1 cellular context compared by ENCODE assay signal in genomic region chr1:186375152-186375928, GRCh38.
TF ChIP-seq lines count a peak whose summit lies in the region.

ODR4 (plus strand) TSS chr1:186375838; CDS start chr1:186379786, 3,948 bp downstream.
TPR (minus strand) TSS chr1:186375253; CDS start chr1:186375028, 225 bp downstream.

TF ChIP-seq in HepG2, 621 proteins besides CTCF, POLR2A, EP300 and RAD21 (continued from another document and continues in another):
- TF ChIP-seq ZNF318 (CRISPR knock-in tag; IDR thresholded peaks at IDR 0.05) = no peak
- TF ChIP-seq ZNF510 (CRISPR knock-in tag; IDR thresholded peaks at IDR 0.05; ENCODE audit: low read depth) = peak; percentile 48; the same call in 1 of the 2 replicates
- 0 out of 2 replicates have a peak, but pooled peaks have one; percentile 21 for TF ChIP-seq ETV6 (CRISPR knock-in tag; conservative IDR thresholded peaks at IDR 0.05)
- no peak for TF ChIP-seq SIX4 (CRISPR knock-in tag; IDR thresholded peaks at IDR 0.05)
- TF ChIP-seq HOXA3 (CRISPR knock-in tag; IDR thresholded peaks at IDR 0.05) = peak; percentile 92
- TF ChIP-seq ADNP (CRISPR knock-in tag; IDR thresholded peaks at IDR 0.05) = no peak
- peak; percentile 54 for TF ChIP-seq SUZ12 (IDR thresholded peaks at IDR 0.05; ENCODE audit: low read depth, low read length)
- no peak for TF ChIP-seq MZF1 (CRISPR knock-in tag; IDR thresholded peaks at IDR 0.05; ENCODE audit: borderline replicate concordance)
- TF ChIP-seq ZNF234 (CRISPR knock-in tag; conservative IDR thresholded peaks at IDR 0.05) = no peak
- TF ChIP-seq PITX1 (CRISPR knock-in tag; IDR thresholded peaks at IDR 0.05) = peak; percentile 46
- TF ChIP-seq DMAP1 (CRISPR knock-in tag; IDR thresholded peaks at IDR 0.05) = peak; percentile 97
- no peak for TF ChIP-seq ZNF124 (CRISPR knock-in tag; IDR thresholded peaks at IDR 0.05)
- TF ChIP-seq PCBP1 (IDR thresholded peaks at IDR 0.05; ENCODE audit: borderline replicate concordance, low read depth, low read length) = 0 out of 2 replicates have a peak, but pooled peaks have one; percentile 79
- TF ChIP-seq ZNF546 (CRISPR knock-in tag; conservative IDR thresholded peaks at IDR 0.05) = no peak
- TF ChIP-seq ARNTL (CRISPR knock-in tag; IDR thresholded peaks at IDR 0.05) = no peak; the same call in 1 of the 2 replicates
- 0 out of 2 replicates have a peak, but pooled peaks have one; percentile 26 for TF ChIP-seq ZNF33B (CRISPR knock-in tag; IDR thresholded peaks at IDR 0.05)
- TF ChIP-seq ZNF768 (CRISPR knock-in tag; IDR thresholded peaks at IDR 0.05) = peak; percentile 26; the same call in 1 of the 2 replicates
- peak; percentile 87 for TF ChIP-seq ZNF687 (CRISPR knock-in tag; IDR thresholded peaks at IDR 0.05)
- no peak for TF ChIP-seq ATAD3A (CRISPR knock-in tag; IDR thresholded peaks at IDR 0.05)
- TF ChIP-seq MYC (CRISPR knock-in tag; IDR thresholded peaks at IDR 0.05; ENCODE audit: borderline replicate concordance) = peak; percentile 87; the same call in 1 of the 2 replicates
- no peak for TF ChIP-seq ZNF513 (CRISPR knock-in tag; conservative IDR thresholded peaks at IDR 0.05)
- peak; percentile 52; the same call in 1 of the 2 replicates for TF ChIP-seq ZBTB4 (CRISPR knock-in tag; IDR thresholded peaks at IDR 0.05; ENCODE audit: borderline replicate concordance)
- TF ChIP-seq ZBTB38 (CRISPR knock-in tag; IDR thresholded peaks at IDR 0.05) = no peak
- TF ChIP-seq ZNF101 (CRISPR knock-in tag; IDR thresholded peaks at IDR 0.05; ENCODE audit: borderline replicate concordance, low read depth) = no peak
- TF ChIP-seq KAT2B (IDR thresholded peaks at IDR 0.05; ENCODE audit: borderline replicate concordance, low read depth, low read length) = no peak
- TF ChIP-seq SNAPC4 (CRISPR knock-in tag; IDR thresholded peaks at IDR 0.05) = peak; percentile 63; the same call in 1 of the 2 replicates
- no peak for TF ChIP-seq RFX3 (CRISPR knock-in tag; IDR thresholded peaks at IDR 0.05)
- no peak for TF ChIP-seq NCOA2 (CRISPR knock-in tag; IDR thresholded peaks at IDR 0.05)
- TF ChIP-seq ZNF274 (CRISPR knock-in tag; IDR thresholded peaks at IDR 0.05) = no peak
- 0 out of 2 replicates have a peak, but pooled peaks have one; percentile 58 for TF ChIP-seq EEA1 (CRISPR knock-in tag; IDR thresholded peaks at IDR 0.05; ENCODE audit: borderline replicate concordance)
- peak; percentile 74; the same call in 1 of the 2 replicates for TF ChIP-seq TAF1 (CRISPR knock-in tag; IDR thresholded peaks at IDR 0.05)
